ENCODE assay signal across 8 cellular contexts in genomic region chr4:118664665-118665064, GRCh38. TPM values are rescaled to one million over a fixed set of nuclear protein-coding genes. Genes with fewer than 3 reads are reported as not detected.
DNase-seq lines count a peak whose midpoint lies in the region; ATAC-seq and TF ChIP-seq lines count a peak whose summit lies in the region.
"Not testable (repeated sequence)": the region's sequence is repeated elsewhere in the genome, so short reads cannot be mapped to it uniquely, and the experiment has no call there.

No MANE protein-coding gene starts in this region.

- H3K4me1 Mint-ChIP-seq in activated CD4-positive, alpha-beta T cell treated with anti-CD3 and anti-CD28 coated beads, Interleukin-2, amount 10 ng/mL, durations not matched to agents 24 days and 14 days = not testable (repeated sequence)

- DNase-seq in BJ (ENCODE audit: low read depth); HCT116 (ENCODE audit: low read depth, low spot score); OCI-LY7 (ENCODE audit: low spot score): not testable (repeated sequence)
- peak; percentile 74 for DNase-seq in activated CD4-positive, alpha-beta T cell treated with anti-CD3 and anti-CD28 coated beads, Interleukin-2, amount 10 ng/mL, durations not matched to agents 24 days and 14 days
- peak; percentile 16 for DNase-seq in astrocyte of the spinal cord (ENCODE audit: low read depth, low spot score)
- DNase-seq in fibroblast of the aortic adventitia (ENCODE audit: low read depth) = peak; percentile 26
- peak; percentile 19 for DNase-seq in mesenchymal stem cell
- DNase-seq in stimulated activated CD8-positive, alpha-beta memory T cell treated with anti-CD3 and anti-CD28 coated beads, Interleukin-4, amount 100 ng/mL, for 48 hours = peak; percentile 50

- TF ChIP-seq POLR2A in HCT116 (IDR thresholded peaks at IDR 0.05; ENCODE audit: borderline replicate concordance, extremely low read depth, insufficient read depth, insufficient read length) = not testable (repeated sequence)

- TF ChIP-seq CTCF in BJ (IDR thresholded peaks at IDR 0.05; ENCODE audit: insufficient read depth, low read depth, low read length) (peak; percentile 46), HCT116 (IDR thresholded peaks at IDR 0.05 in 2 of 3, conservative IDR thresholded peaks at IDR 0.05 in 1 of 3; ENCODE audit: borderline replicate concordance in 1 of 3, insufficient read depth in 1 of 3, low read depth in 2 of 3, low read length in 2 of 3) (peak in 2 of 3 experiments; percentile 35; a peak in 3 of 6 replicates), OCI-LY7 (conservative IDR thresholded peaks at IDR 0.05; ENCODE audit: low read length) (peak; percentile 62), astrocyte of the spinal cord (IDR thresholded peaks at IDR 0.05; ENCODE audit: low read depth, low read length) (peak; percentile 32), fibroblast of the aortic adventitia (IDR thresholded peaks at IDR 0.05; ENCODE audit: insufficient read depth, low read length) (peak; percentile 33)

- in situ Hi-C loops in astrocyte of the spinal cord (cut with HindIII; ENCODE audit: low sequenced_read_pairs) = not testable (repeated sequence)

- H3K9ac ChIP-seq in HCT116 (ENCODE audit: low read length); mesenchymal stem cell (ENCODE audit: low read length): not testable (repeated sequence)

- H3K27me3 Mint-ChIP-seq in activated CD4-positive, alpha-beta T cell treated with anti-CD3 and anti-CD28 coated beads, Interleukin-2, amount 10 ng/mL, durations not matched to agents 24 days and 14 days = not testable (repeated sequence)

- ATAC-seq in HCT116 = not testable (repeated sequence)

- H4K20me1 ChIP-seq in HCT116 (ENCODE audit: insufficient read depth); OCI-LY7 (ENCODE audit: insufficient read depth, low read length): not testable (repeated sequence)

- POLR2A ChIA-PET in BJ (lab: Charles Lee); HCT116 (lab: Charles Lee); OCI-LY7 (lab: Charles Lee): not testable (repeated sequence)

- TF ChIP-seq RAD21 in HCT116 (IDR thresholded peaks at IDR 0.05; ENCODE audit: low read depth) = peak; percentile 47

- WGBS in mesenchymal stem cell = 95% methylated on average over 4 of the region's 5 CpGs

- intact Hi-C loops in HCT116 (cut with micrococcal nuclease); OCI-LY7 (cut with micrococcal nuclease; ENCODE audit: unreplicated experiment); activated CD4-positive, alpha-beta T cell treated with anti-CD3 and anti-CD28 coated beads, Interleukin-2, amount 10 ng/mL, durations not matched to agents 24 days and 14 days (cut with micrococcal nuclease): not testable (repeated sequence)

- H3K79me2 ChIP-seq in HCT116 (ENCODE audit: insufficient read depth, low read length); OCI-LY7 (ENCODE audit: insufficient read depth, low read depth, low read length): not testable (repeated sequence)

- not testable (repeated sequence) for H3K36me3 Mint-ChIP-seq in activated CD4-positive, alpha-beta T cell treated with anti-CD3 and anti-CD28 coated beads, Interleukin-2, amount 10 ng/mL, durations not matched to agents 24 days and 14 days (ENCODE audit: low read depth)

- CTCF ChIA-PET in BJ (lab: Yijun Ruan, JAX) = interaction anchor here (1.1 to 1.2 kb wide), 2 partner anchors 305 to 623 kb away, joined by 3 to 4 read pairs; no protein-coding TSS in a partner anchor
- CTCF ChIA-PET in HCT116 (lab: Charles Lee); OCI-LY7 (lab: Charles Lee; ENCODE audit: unreplicated experiment): not testable (repeated sequence)

- H3K4ac ChIP-seq in mesenchymal stem cell (ENCODE audit: low read depth in 1 of 2, low read length in 2 of 2) = not testable (repeated sequence)

- not testable (repeated sequence) for H3K79me1 ChIP-seq in mesenchymal stem cell (replicated peaks; ENCODE audit: low read length, poor library complexity, severe bottlenecking)

- not testable (repeated sequence) for H3K4me1 ChIP-seq in HCT116 (ENCODE audit: control insufficient read depth in 1 of 2, insufficient read depth in 2 of 2, low read length in 2 of 2); OCI-LY7 (ENCODE audit: insufficient read depth, low read length, poor library complexity, severe bottlenecking); mesenchymal stem cell (ENCODE audit: control insufficient read depth, insufficient read depth, low read depth, low read length)

- H2BK15ac ChIP-seq in mesenchymal stem cell (ENCODE audit: low read depth, poor library complexity, severe bottlenecking) = not testable (repeated sequence)

- H4K8ac ChIP-seq in mesenchymal stem cell (ENCODE audit: low read length) = not testable (repeated sequence)

- H3K9me2 ChIP-seq in HCT116 (ENCODE audit: insufficient read depth); OCI-LY7 (ENCODE audit: insufficient read depth, low read length): not testable (repeated sequence)

- H2AFZ ChIP-seq in HCT116 (ENCODE audit: low read depth, low read length, poor library complexity, severe bottlenecking); OCI-LY7 (ENCODE audit: low read length); mesenchymal stem cell (ENCODE audit: low read depth, low read length): not testable (repeated sequence)

- H2BK5ac ChIP-seq in mesenchymal stem cell (ENCODE audit: low read depth, low read length, poor library complexity, severe bottlenecking) = not testable (repeated sequence)

- not testable (repeated sequence) for H2BK120ac ChIP-seq in mesenchymal stem cell (ENCODE audit: low read depth, low read length)

- not testable (repeated sequence) for H2BK12ac ChIP-seq in mesenchymal stem cell (ENCODE audit: low read length in 2 of 2)

- not testable (repeated sequence) for H3K4me3 Mint-ChIP-seq in activated CD4-positive, alpha-beta T cell treated with anti-CD3 and anti-CD28 coated beads, Interleukin-2, amount 10 ng/mL, durations not matched to agents 24 days and 14 days

- not testable (repeated sequence) for H3K4me2 ChIP-seq in HCT116 (ENCODE audit: low read length); OCI-LY7 (ENCODE audit: low read length); mesenchymal stem cell (ENCODE audit: low read length, poor library complexity, severe bottlenecking)

- H3K18ac ChIP-seq in mesenchymal stem cell (ENCODE audit: low read depth in 1 of 2, low read length in 2 of 2) = not testable (repeated sequence)

- not testable (repeated sequence) for H3K27ac Mint-ChIP-seq in activated CD4-positive, alpha-beta T cell treated with anti-CD3 and anti-CD28 coated beads, Interleukin-2, amount 10 ng/mL, durations not matched to agents 24 days and 14 days

- H3K23ac ChIP-seq in mesenchymal stem cell (ENCODE audit: low read length in 2 of 2) = not testable (repeated sequence)

- not testable (repeated sequence) for H3K36me3 ChIP-seq in BJ (ENCODE audit: control insufficient read depth, insufficient read depth, low read length); HCT116 (ENCODE audit: control insufficient read depth in 1 of 2, insufficient read depth in 2 of 2, low read length in 2 of 2); OCI-LY7 (ENCODE audit: insufficient read depth, low read length); mesenchymal stem cell (ENCODE audit: control insufficient read depth in 1 of 2, insufficient read depth in 2 of 2, low read depth in 1 of 2, low read length in 2 of 2)

- H4K91ac ChIP-seq in mesenchymal stem cell (ENCODE audit: low read length) = not testable (repeated sequence)

- H3K4me3 ChIP-seq in BJ (ENCODE audit: low read depth, low read length); HCT116 (replicated peaks in 1 of 2; ENCODE audit: low read depth in 1 of 2, low read length in 2 of 2); OCI-LY7 (ENCODE audit: low read depth, low read length, poor library complexity, severe bottlenecking); astrocyte of the spinal cord (ENCODE audit: low read depth, low read length); fibroblast of the aortic adventitia (ENCODE audit: low read depth, low read length); mesenchymal stem cell (ENCODE audit: insufficient read depth in 1 of 2, low read depth in 1 of 2, low read length in 2 of 2): not testable (repeated sequence)

- RAD21 ChIA-PET in HCT116 (lab: Charles Lee; ENCODE audit: low non-redundant PET in 1 of 2, low total read pairs in 2 of 2, uncharacterized antibody in 2 of 2, unreplicated experiment in 2 of 2) = not testable (repeated sequence)

- H2AK5ac ChIP-seq in mesenchymal stem cell (ENCODE audit: low read length, severe bottlenecking) = not testable (repeated sequence)

- H3K14ac ChIP-seq in mesenchymal stem cell (ENCODE audit: low read length in 2 of 2) = not testable (repeated sequence)

- not testable (repeated sequence) for H3K27ac ChIP-seq in HCT116 (ENCODE audit: low read depth, low read length); OCI-LY7 (ENCODE audit: low read depth, low read length, poor library complexity, severe bottlenecking); mesenchymal stem cell (ENCODE audit: low read length, poor library complexity, severe bottlenecking)

- not testable (repeated sequence) for H3K9me3 ChIP-seq in HCT116 (ENCODE audit: control insufficient read depth in 1 of 2, insufficient read depth in 1 of 2, low read depth in 1 of 2, low read length in 2 of 2); OCI-LY7 (ENCODE audit: low read length); mesenchymal stem cell (ENCODE audit: control insufficient read depth, low read length)

- not testable (repeated sequence) for H3K27me3 ChIP-seq in BJ (ENCODE audit: control insufficient read depth, insufficient read depth, low read length); HCT116 (ENCODE audit: insufficient read depth, low read length); mesenchymal stem cell (ENCODE audit: control insufficient read depth in 1 of 2, insufficient read depth in 1 of 2, low read length in 2 of 2)

- not testable (repeated sequence) for BruUV-seq in HCT116 (replicated peaks; lab: Mats Ljungman, UMichigan); OCI-LY7 (replicated peaks; lab: Mats Ljungman, UMichigan)

- H3K9me3 Mint-ChIP-seq in activated CD4-positive, alpha-beta T cell treated with anti-CD3 and anti-CD28 coated beads, Interleukin-2, amount 10 ng/mL, durations not matched to agents 24 days and 14 days = not testable (repeated sequence)

RNA-seq across cellular contexts. Expression of gene METTL14, which starts 20.5 kb away (rescaled TPM):
- 10.2 and 23.4 TPM in 2 replicates for polyA plus RNA-seq in BJ (2011; rRNA removed)
- 6.0 and 6.4 TPM in 2 replicates for polyA minus RNA-seq in BJ (2011; rRNA and poly(A)+ RNA removed)
- total RNA-seq in HCT116 (2021; ENCODE audit: unreplicated experiment) (53.8 TPM), OCI-LY7 (2022) (41.7 and 45.7 TPM in 2 replicates), fibroblast of the aortic adventitia (ENCODE audit: low replicate concordance) (18.8 and 27.5 TPM in 2 replicates)
- 9.2 and 17.3 TPM in 2 replicates for polyA plus RNA-seq in HCT116 (2012)
- 17.5 and 36.2 TPM in 2 replicates for total RNA-seq in OCI-LY7 (2014; rRNA removed; shearing (Covaris generic))
- 50.2 and 51.9 TPM in 2 replicates for total RNA-seq in activated CD4-positive, alpha-beta T cell treated with anti-CD3 and anti-CD28 coated beads, Interleukin-2, amount 10 ng/mL, durations not matched to agents 24 days and 14 days
- polyA plus RNA-seq in mesenchymal stem cell (2013, experiment 1 of 2) = 15.1 TPM
- 18.2 TPM for polyA plus RNA-seq in mesenchymal stem cell (2013, experiment 2 of 2)
